2 cellular contexts compared by ENCODE assay signal in the genomic region with DNA sequence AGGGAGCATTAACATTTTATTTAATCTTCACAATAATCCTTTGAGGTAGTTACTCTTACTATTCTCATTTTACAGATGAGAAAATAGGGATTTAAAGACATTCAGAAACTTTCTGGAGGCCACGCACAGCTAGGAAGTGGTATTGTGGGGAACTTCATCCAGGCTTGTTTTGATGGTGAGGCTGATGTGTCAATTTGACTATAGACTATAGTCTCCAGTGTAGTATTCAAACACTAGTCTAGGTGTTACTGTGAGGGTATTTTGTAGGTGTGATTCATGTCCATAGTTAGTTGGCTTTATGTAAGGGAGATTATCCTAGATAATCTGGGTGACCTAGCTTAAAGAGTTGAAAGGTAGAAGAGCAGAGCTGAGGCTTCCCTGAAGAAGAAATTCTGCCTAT.
TF ChIP-seq lines count a peak whose summit lies in the region.

No MANE protein-coding gene starts in this region.

TF ChIP-seq in HepG2, 621 proteins besides CTCF, POLR2A, EP300 and RAD21:
- no peak for TF ChIP-seq SMAD3 (CRISPR knock-in tag; IDR thresholded peaks at IDR 0.05)
- TF ChIP-seq ZNF660 (CRISPR knock-in tag; IDR thresholded peaks at IDR 0.05; ENCODE audit: borderline replicate concordance, low read depth) = no peak
- no peak for TF ChIP-seq SMARCE1 (IDR thresholded peaks at IDR 0.05; ENCODE audit: borderline replicate concordance)
- no peak for TF ChIP-seq ZNF501 (CRISPR knock-in tag; IDR thresholded peaks at IDR 0.05)
- TF ChIP-seq ZSCAN30 (CRISPR knock-in tag; IDR thresholded peaks at IDR 0.05) = no peak
- TF ChIP-seq ZNF792 (CRISPR knock-in tag; IDR thresholded peaks at IDR 0.05) = no peak
- no peak for TF ChIP-seq TRIM24 (CRISPR knock-in tag; IDR thresholded peaks at IDR 0.05)
- TF ChIP-seq, protein P1, sequence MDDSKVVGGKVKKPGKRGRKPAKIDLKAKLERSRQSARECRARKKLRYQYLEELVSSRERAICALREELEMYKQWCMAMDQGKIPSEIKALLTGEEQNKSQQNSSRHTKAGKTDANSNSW (CRISPR knock-in tag; IDR thresholded peaks at IDR 0.05; ENCODE audit: borderline replicate concordance) = no peak
- TF ChIP-seq, protein P2, sequence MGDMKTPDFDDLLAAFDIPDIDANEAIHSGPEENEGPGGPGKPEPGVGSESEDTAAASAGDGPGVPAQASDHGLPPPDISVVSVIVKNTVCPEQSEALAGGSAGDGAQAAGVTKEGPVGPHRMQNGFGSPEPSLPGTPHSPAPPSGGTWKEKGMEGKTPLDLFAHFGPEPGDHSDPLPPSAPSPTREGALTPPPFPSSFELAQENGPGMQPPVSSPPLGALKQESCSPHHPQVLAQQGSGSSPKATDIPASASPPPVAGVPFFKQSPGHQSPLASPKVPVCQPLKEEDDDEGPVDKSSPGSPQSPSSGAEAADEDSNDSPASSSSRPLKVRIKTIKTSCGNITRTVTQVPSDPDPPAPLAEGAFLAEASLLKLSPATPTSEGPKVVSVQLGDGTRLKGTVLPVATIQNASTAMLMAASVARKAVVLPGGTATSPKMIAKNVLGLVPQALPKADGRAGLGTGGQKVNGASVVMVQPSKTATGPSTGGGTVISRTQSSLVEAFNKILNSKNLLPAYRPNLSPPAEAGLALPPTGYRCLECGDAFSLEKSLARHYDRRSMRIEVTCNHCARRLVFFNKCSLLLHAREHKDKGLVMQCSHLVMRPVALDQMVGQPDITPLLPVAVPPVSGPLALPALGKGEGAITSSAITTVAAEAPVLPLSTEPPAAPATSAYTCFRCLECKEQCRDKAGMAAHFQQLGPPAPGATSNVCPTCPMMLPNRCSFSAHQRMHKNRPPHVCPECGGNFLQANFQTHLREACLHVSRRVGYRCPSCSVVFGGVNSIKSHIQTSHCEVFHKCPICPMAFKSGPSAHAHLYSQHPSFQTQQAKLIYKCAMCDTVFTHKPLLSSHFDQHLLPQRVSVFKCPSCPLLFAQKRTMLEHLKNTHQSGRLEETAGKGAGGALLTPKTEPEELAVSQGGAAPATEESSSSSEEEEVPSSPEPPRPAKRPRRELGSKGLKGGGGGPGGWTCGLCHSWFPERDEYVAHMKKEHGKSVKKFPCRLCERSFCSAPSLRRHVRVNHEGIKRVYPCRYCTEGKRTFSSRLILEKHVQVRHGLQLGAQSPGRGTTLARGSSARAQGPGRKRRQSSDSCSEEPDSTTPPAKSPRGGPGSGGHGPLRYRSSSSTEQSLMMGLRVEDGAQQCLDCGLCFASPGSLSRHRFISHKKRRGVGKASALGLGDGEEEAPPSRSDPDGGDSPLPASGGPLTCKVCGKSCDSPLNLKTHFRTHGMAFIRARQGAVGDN (CRISPR knock-in tag; IDR thresholded peaks at IDR 0.05) = no peak
- TF ChIP-seq, protein P3, sequence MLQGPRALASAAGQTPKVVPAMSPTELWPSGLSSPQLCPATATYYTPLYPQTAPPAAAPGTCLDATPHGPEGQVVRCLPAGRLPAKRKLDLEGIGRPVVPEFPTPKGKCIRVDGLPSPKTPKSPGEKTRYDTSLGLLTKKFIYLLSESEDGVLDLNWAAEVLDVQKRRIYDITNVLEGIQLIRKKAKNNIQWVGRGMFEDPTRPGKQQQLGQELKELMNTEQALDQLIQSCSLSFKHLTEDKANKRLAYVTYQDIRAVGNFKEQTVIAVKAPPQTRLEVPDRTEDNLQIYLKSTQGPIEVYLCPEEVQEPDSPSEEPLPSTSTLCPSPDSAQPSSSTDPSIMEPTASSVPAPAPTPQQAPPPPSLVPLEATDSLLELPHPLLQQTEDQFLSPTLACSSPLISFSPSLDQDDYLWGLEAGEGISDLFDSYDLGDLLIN (CRISPR knock-in tag; IDR thresholded peaks at IDR 0.05; ENCODE audit: borderline replicate concordance) = no peak
- TF ChIP-seq NFE2L1 (CRISPR knock-in tag; IDR thresholded peaks at IDR 0.05; ENCODE audit: borderline replicate concordance) = no peak
- TF ChIP-seq, protein P4, sequence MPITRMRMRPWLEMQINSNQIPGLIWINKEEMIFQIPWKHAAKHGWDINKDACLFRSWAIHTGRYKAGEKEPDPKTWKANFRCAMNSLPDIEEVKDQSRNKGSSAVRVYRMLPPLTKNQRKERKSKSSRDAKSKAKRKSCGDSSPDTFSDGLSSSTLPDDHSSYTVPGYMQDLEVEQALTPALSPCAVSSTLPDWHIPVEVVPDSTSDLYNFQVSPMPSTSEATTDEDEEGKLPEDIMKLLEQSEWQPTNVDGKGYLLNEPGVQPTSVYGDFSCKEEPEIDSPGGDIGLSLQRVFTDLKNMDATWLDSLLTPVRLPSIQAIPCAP (CRISPR knock-in tag; IDR thresholded peaks at IDR 0.05; ENCODE audit: low read depth) = no peak
- TF ChIP-seq ZKSCAN1 (IDR thresholded peaks at IDR 0.05; ENCODE audit: low read length) = no peak
- no peak for TF ChIP-seq NKX3-1 (CRISPR knock-in tag; IDR thresholded peaks at IDR 0.05)
- TF ChIP-seq, protein P5, sequence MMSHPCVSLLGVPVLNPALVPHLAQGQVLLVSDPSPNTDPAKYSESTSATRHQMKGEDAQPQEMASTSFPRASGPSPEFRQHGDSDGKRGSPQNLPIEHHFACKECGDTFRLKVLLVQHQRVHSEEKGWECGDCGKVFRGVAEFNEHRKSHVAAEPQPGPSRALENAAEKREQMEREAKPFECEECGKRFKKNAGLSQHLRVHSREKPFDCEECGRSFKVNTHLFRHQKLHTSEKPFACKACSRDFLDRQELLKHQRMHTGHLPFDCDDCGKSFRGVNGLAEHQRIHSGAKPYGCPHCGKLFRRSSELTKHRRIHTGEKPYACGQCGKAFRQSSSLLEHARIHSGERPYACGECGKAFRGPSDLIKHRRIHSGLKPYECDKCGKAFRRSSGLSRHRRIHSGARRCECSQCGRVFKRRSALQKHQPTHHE (CRISPR knock-in tag; IDR thresholded peaks at IDR 0.05; ENCODE audit: borderline replicate concordance) = no peak
- no peak for TF ChIP-seq ZBTB21 (CRISPR knock-in tag; IDR thresholded peaks at IDR 0.05)
- TF ChIP-seq ZNF746 (CRISPR knock-in tag; IDR thresholded peaks at IDR 0.05) = no peak

TF ChIP-seq in H1, 55 proteins besides CTCF, POLR2A, EP300 and RAD21:
- TF ChIP-seq KDM4A (IDR thresholded peaks at IDR 0.05; ENCODE audit: low read depth, low read length, severe bottlenecking) = no peak
- no peak for TF ChIP-seq GABPA (IDR thresholded peaks at IDR 0.05; ENCODE audit: borderline replicate concordance, insufficient read depth, low read length)
- TF ChIP-seq NRF1 (IDR thresholded peaks at IDR 0.05; ENCODE audit: low read depth, low read length) = no peak
- TF ChIP-seq CTBP2 (IDR thresholded peaks at IDR 0.05; ENCODE audit: borderline replicate concordance, insufficient read depth, insufficient read length, low read length) = no peak
- TF ChIP-seq SP2 (IDR thresholded peaks at IDR 0.05; ENCODE audit: low read length) = no peak
- TF ChIP-seq, protein P6, sequence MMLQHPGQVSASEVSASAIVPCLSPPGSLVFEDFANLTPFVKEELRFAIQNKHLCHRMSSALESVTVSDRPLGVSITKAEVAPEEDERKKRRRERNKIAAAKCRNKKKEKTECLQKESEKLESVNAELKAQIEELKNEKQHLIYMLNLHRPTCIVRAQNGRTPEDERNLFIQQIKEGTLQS (IDR thresholded peaks at IDR 0.05; ENCODE audit: insufficient read depth, low read depth, low read length) = no peak
- TF ChIP-seq, protein P7, sequence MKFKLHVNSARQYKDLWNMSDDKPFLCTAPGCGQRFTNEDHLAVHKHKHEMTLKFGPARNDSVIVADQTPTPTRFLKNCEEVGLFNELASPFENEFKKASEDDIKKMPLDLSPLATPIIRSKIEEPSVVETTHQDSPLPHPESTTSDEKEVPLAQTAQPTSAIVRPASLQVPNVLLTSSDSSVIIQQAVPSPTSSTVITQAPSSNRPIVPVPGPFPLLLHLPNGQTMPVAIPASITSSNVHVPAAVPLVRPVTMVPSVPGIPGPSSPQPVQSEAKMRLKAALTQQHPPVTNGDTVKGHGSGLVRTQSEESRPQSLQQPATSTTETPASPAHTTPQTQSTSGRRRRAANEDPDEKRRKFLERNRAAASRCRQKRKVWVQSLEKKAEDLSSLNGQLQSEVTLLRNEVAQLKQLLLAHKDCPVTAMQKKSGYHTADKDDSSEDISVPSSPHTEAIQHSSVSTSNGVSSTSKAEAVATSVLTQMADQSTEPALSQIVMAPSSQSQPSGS (IDR thresholded peaks at IDR 0.05; ENCODE audit: low read length) = no peak
- no peak for TF ChIP-seq CHD2 (IDR thresholded peaks at IDR 0.05; ENCODE audit: low read length)
- TF ChIP-seq YY1 (IDR thresholded peaks at IDR 0.05; ENCODE audit: low read depth, low read length) = no peak
